ENCODE assay signal across 8 cellular contexts in genomic region chr6:8219352-8219943, GRCh38.
A peak's percentile ranks its signal among the peaks of the same experiment; 100 is the strongest.
DNase-seq lines count a peak whose midpoint lies in the region; ATAC-seq, FAIRE-seq and TF ChIP-seq lines count a peak whose summit lies in the region.

No MANE protein-coding gene starts in this region.

- in situ Hi-C loops in gastrocnemius medialis (cut with MboI; ENCODE audit: low sequenced_read_pairs in 4 of 4), result loop anchor here in 1 of 4 donors (25.0 kb wide), 1 partner anchor 507 kb away; no protein-coding TSS in a partner anchor

- peak; percentile 74 for FAIRE-seq in GM12891 (lab: Jason Lieb, UNC)

- no peaks in the 10 kb centered on the region for H3K36me3 Mint-ChIP-seq in activated T-cell treated with anti-CD3 and anti-CD28 coated beads, Interleukin-2, amount 50 U/mL, for 4 hours (ENCODE audit: insufficient read depth)

- TF ChIP-seq CTCF in C4-2B (conservative IDR thresholded peaks at IDR 0.05) (peak; percentile 86), gastrocnemius medialis (IDR thresholded peaks at IDR 0.05 in 4 of 5, conservative IDR thresholded peaks at IDR 0.05 in 1 of 5) (peak; percentile 21 to 67 (median 44))

- intact Hi-C loops in gastrocnemius medialis (cut with DNase I; ENCODE audit: low total_unique reads), result loop anchor here (5.0 to 10.0 kb wide), 2 partner anchors 157 to 495 kb away; partner anchors contain the start of genes BLOC1S5 and BMP6

- H3K4me3 Mint-ChIP-seq in activated T-cell treated with anti-CD3 and anti-CD28 coated beads, Interleukin-2, amount 50 U/mL, for 4 hours, result no peak overlapping the region

- no peak overlapping the region for H3K27ac ChIP-seq in C4-2B
- no peak overlapping the region for H3K27ac ChIP-seq in gastrocnemius medialis

- H3K27me3 Mint-ChIP-seq in activated T-cell treated with anti-CD3 and anti-CD28 coated beads, Interleukin-2, amount 50 U/mL, for 4 hours (ENCODE audit: low read depth), result peaks cover 6% of the 10 kb centered on the region

- no peaks in the 10 kb centered on the region for H3K4me1 ChIP-seq in gastrocnemius medialis

- no peaks in the 10 kb centered on the region for H3K9me3 ChIP-seq in gastrocnemius medialis

- no peaks in the 10 kb centered on the region for H3K36me3 ChIP-seq in gastrocnemius medialis

- ATAC-seq in HG02981 (IDR thresholded peaks at IDR 0.05; ENCODE audit: unreplicated experiment), result peak; percentile 85
- ATAC-seq in activated T-cell treated with anti-CD3 and anti-CD28 coated beads, Interleukin-2, amount 50 U/mL, for 4 hours, result peak in 1 of 2 donors; percentile 41
- no peak for ATAC-seq in gastrocnemius medialis

- no peaks in the 10 kb centered on the region for H3K4me1 Mint-ChIP-seq in activated T-cell treated with anti-CD3 and anti-CD28 coated beads, Interleukin-2, amount 50 U/mL, for 4 hours (ENCODE audit: low read depth)

- H3K9me3 Mint-ChIP-seq in activated T-cell treated with anti-CD3 and anti-CD28 coated beads, Interleukin-2, amount 50 U/mL, for 4 hours, result no peaks in the 10 kb centered on the region

- DNase-seq in GM12891 (ENCODE audit: insufficient read length, low spot score), result peak; percentile 15
- DNase-seq in NCI-H226, result peak; percentile 17
- DNase-seq in activated T-cell treated with anti-CD3 and anti-CD28 coated beads, Interleukin-2, amount 50 U/mL, for 4 hours, result peak; percentile 10
- DNase-seq in glomerular visceral epithelial cell (ENCODE audit: extremely low spot score), result peak; percentile 54
- no peak for DNase-seq in gastrocnemius medialis
- DNase-seq in activated CD4-positive, CD25-positive, alpha-beta regulatory T cell treated with anti-CD3 and anti-CD28 coated beads, Interleukin-2, amount 50 U/mL, for 72 hours, result no peak

- H3K27me3 ChIP-seq in gastrocnemius medialis, result no peaks in the 10 kb centered on the region

- H3K4me3 ChIP-seq in gastrocnemius medialis, result no peak overlapping the region

- TF ChIP-seq POLR2A in GM12891 (IDR thresholded peaks at IDR 0.05; ENCODE audit: low read depth, low read length), result no peak
- TF ChIP-seq POLR2A in gastrocnemius medialis (IDR thresholded peaks at IDR 0.05), result no peak

TF ChIP-seq in GM12891, 5 proteins besides CTCF, POLR2A, EP300 and RAD21:
- TF ChIP-seq TAF1 (IDR thresholded peaks at IDR 0.05; ENCODE audit: low read depth, low read length), result no peak
TF ChIP-seq in GM12891: peak in this region for 0.

Comparison
In these comparisons a context has a peak if more than half of its experiments do, and no peak if none do; other contexts are left out.
1. DNase-seq: peak in GM12891 (single experiment), NCI-H226 (single experiment), activated T-cell treated with anti-CD3 and anti-CD28 coated beads, Interleukin-2, amount 50 U/mL, for 4 hours (single experiment) and glomerular visceral epithelial cell (single experiment); none in gastrocnemius medialis (0 of 2) and activated CD4-positive, CD25-positive, alpha-beta regulatory T cell treated with anti-CD3 and anti-CD28 coated beads, Interleukin-2, amount 50 U/mL, for 72 hours (single experiment).